ENCODE assay signal across 11 cellular contexts in genomic region chr19:16106121-16106520, GRCh38. TPM values are rescaled to one million over a fixed set of nuclear protein-coding genes. Genes with fewer than 3 reads are reported as not detected.
DNase-seq lines count a peak whose midpoint lies in the region; ATAC-seq and TF ChIP-seq lines count a peak whose summit lies in the region.
"Had no signal": no experiment of that assay in that cellular context is flagged by ENCODE, and none has a peak within 500 bp of the region (broad histone marks: within the 10 kb centered on the region; RNA-seq: fewer than 3 reads in every experiment).

No MANE protein-coding gene starts in this region.

- H3K27ac ChIP-seq in SU-DHL-6 (ENCODE audit: low read depth, low read length), result 0 out of 2 replicates have a peak overlapping the region, but pooled peaks have one; percentile 15
- H3K27ac ChIP-seq in tibial artery, result peak overlapping the region; percentile 28 to 41
- H3K27ac ChIP-seq: left ventricle myocardium inferior, vagina had no signal

- no peaks in the 10 kb centered on the region for H4K20me1 ChIP-seq in SU-DHL-6 (ENCODE audit: low read depth, low read length)

- H3K27me3 Mint-ChIP-seq in activated T-cell treated with anti-CD3 and anti-CD28 coated beads, Interleukin-2, amount 50 U/mL, for 72 hours (ENCODE audit: low read depth), result no peaks in the 10 kb centered on the region
- no peaks in the 10 kb centered on the region for H3K27me3 Mint-ChIP-seq in activated T-cell treated with anti-CD3 and anti-CD28 coated beads, Interleukin-2, amount 50 U/mL, for 4 hours (ENCODE audit: low read depth)

- peaks cover 5 to 16% of the 10 kb centered on the region in 2 donors for H3K36me3 Mint-ChIP-seq in activated T-cell treated with anti-CD3 and anti-CD28 coated beads, Interleukin-2, amount 50 U/mL, for 72 hours (ENCODE audit: insufficient read depth in 2 of 2)
- peaks cover 8% of the 10 kb centered on the region for H3K36me3 Mint-ChIP-seq in activated T-cell treated with anti-CD3 and anti-CD28 coated beads, Interleukin-2, amount 50 U/mL, for 4 hours (ENCODE audit: insufficient read depth)

- H3K4me3 Mint-ChIP-seq in activated T-cell treated with anti-CD3 and anti-CD28 coated beads, Interleukin-2, amount 50 U/mL, for 72 hours, result no peak overlapping the region
- H3K4me3 Mint-ChIP-seq in activated T-cell treated with anti-CD3 and anti-CD28 coated beads, Interleukin-2, amount 50 U/mL, for 4 hours, result no peak overlapping the region

- H3F3A ChIP-seq in SU-DHL-6 (ENCODE audit: insufficient read depth), result peaks cover 12% of the 10 kb centered on the region

- ATAC-seq in activated T-cell treated with anti-CD3 and anti-CD28 coated beads, Interleukin-2, amount 50 U/mL, for 72 hours (replicated peaks in 1 of 2), result peak; percentile 23 to 60
- no peak for ATAC-seq in activated T-cell treated with anti-CD3 and anti-CD28 coated beads, Interleukin-2, amount 50 U/mL, for 4 hours
- ATAC-seq in GM18873 (IDR thresholded peaks at IDR 0.05; ENCODE audit: low FRiP score, unreplicated experiment), result no peak

- no peak overlapping the region for H3K4me3 ChIP-seq in SU-DHL-6 (ENCODE audit: insufficient read depth, low read length, poor library complexity, severe bottlenecking)
- H3K4me3 ChIP-seq in tibial artery, result no peak overlapping the region
- H3K4me3 ChIP-seq: left ventricle myocardium inferior, vagina had no signal

- DNase-seq in activated T-cell treated with anti-CD3 and anti-CD28 coated beads, Interleukin-2, amount 50 U/mL, for 72 hours, result no peak
- no peak for DNase-seq in activated T-cell treated with anti-CD3 and anti-CD28 coated beads, Interleukin-2, amount 50 U/mL, for 4 hours
- DNase-seq in fibroblast of gingiva (ENCODE audit: low read depth) (peak; percentile 35), tibial artery (no peak), middle frontal gyrus (ENCODE audit: extremely low spot score, low spot score) (no peak), activated gamma-delta T cell (lab: John Stamatoyannopoulos, UW) (no peak)
- DNase-seq: left ventricle myocardium inferior, NCI-H146 had no signal

- no peaks in the 10 kb centered on the region for H3K9me2 ChIP-seq in SU-DHL-6 (replicated peaks; ENCODE audit: insufficient read depth, low read length)

- H3K36me3 ChIP-seq in SU-DHL-6 (ENCODE audit: low read length), result peaks cover 3% of the 10 kb centered on the region; the same call in 1 of the 2 replicates
- H3K36me3 ChIP-seq in tibial artery, result peaks cover 26 to 50% (median 41%) of the 10 kb centered on the region in 3 donors

- H3K9me3 ChIP-seq in SU-DHL-6 (ENCODE audit: insufficient read depth, low read length) (no peaks in the 10 kb centered on the region), tibial artery (no peaks in the 10 kb centered on the region)
- H3K9me3 ChIP-seq: left ventricle myocardium inferior, vagina had no signal

- TF ChIP-seq CTCF in SU-DHL-6 (IDR thresholded peaks at IDR 0.05; ENCODE audit: insufficient read depth, low read length, poor library complexity, severe bottlenecking), result no peak
- no peak for TF ChIP-seq CTCF in tibial artery (IDR thresholded peaks at IDR 0.05)

- H3K27me3 ChIP-seq in SU-DHL-6 (ENCODE audit: low read length) (no peaks in the 10 kb centered on the region), tibial artery (no peaks in the 10 kb centered on the region)
- H3K27me3 ChIP-seq: vagina had no signal

- no peaks in the 10 kb centered on the region for H3K79me2 ChIP-seq in SU-DHL-6 (ENCODE audit: insufficient read depth, low read length)

- no peak overlapping the region for H3K4me2 ChIP-seq in SU-DHL-6 (ENCODE audit: low read depth, low read length, poor library complexity, severe bottlenecking)

- H3K27ac Mint-ChIP-seq in activated T-cell treated with anti-CD3 and anti-CD28 coated beads, Interleukin-2, amount 50 U/mL, for 72 hours, result no peak overlapping the region

- no peak overlapping the region for H3K9ac ChIP-seq in SU-DHL-6 (ENCODE audit: low read length)

- intact Hi-C loops in tibial artery (cut with DNase I; ENCODE audit: low total_unique reads), result no loop called here

- no peak overlapping the region for H2AFZ ChIP-seq in SU-DHL-6 (ENCODE audit: low read depth, low read length, severe bottlenecking)

- H3K4me1 Mint-ChIP-seq in activated T-cell treated with anti-CD3 and anti-CD28 coated beads, Interleukin-2, amount 50 U/mL, for 72 hours (ENCODE audit: low read depth), result peaks cover 7% of the 10 kb centered on the region
- H3K4me1 Mint-ChIP-seq in activated T-cell treated with anti-CD3 and anti-CD28 coated beads, Interleukin-2, amount 50 U/mL, for 4 hours (ENCODE audit: low read depth), result peaks cover 5% of the 10 kb centered on the region

- peaks cover 0 to 17% (median 6%) of the 10 kb centered on the region in 4 donors for H3K4me1 ChIP-seq in tibial artery

- H3K9me3 Mint-ChIP-seq in activated T-cell treated with anti-CD3 and anti-CD28 coated beads, Interleukin-2, amount 50 U/mL, for 72 hours, result no peaks in the 10 kb centered on the region
- H3K9me3 Mint-ChIP-seq in activated T-cell treated with anti-CD3 and anti-CD28 coated beads, Interleukin-2, amount 50 U/mL, for 4 hours, result no peaks in the 10 kb centered on the region

RNA-seq across cellular contexts. Expression of gene RAB8A, which starts 5.6 kb away (rescaled TPM):
- 10 to 100 TPM; 95.9 to 99.2 TPM for total RNA-seq in activated T-cell treated with anti-CD3 and anti-CD28 coated beads, Interleukin-2, amount 50 U/mL, for 72 hours
- total RNA-seq in activated T-cell treated with anti-CD3 and anti-CD28 coated beads, Interleukin-2, amount 50 U/mL, for 4 hours, result 100 to 1,000 TPM; 140 to 167 (median 153) TPM

RNA-seq across cellular contexts. Expression of gene TPM4, which starts 29.8 kb away (rescaled TPM):
- 100 to 1,000 TPM; 427 to 456 TPM for total RNA-seq in activated T-cell treated with anti-CD3 and anti-CD28 coated beads, Interleukin-2, amount 50 U/mL, for 72 hours
- total RNA-seq in activated T-cell treated with anti-CD3 and anti-CD28 coated beads, Interleukin-2, amount 50 U/mL, for 4 hours, result 100 to 1,000 TPM; 153 to 177 (median 168) TPM

RNA-seq across cellular contexts. Expression of gene HSH2D, which starts 37.4 kb away (rescaled TPM):
- 10 to 100 TPM; 29.9 to 37.2 TPM for total RNA-seq in activated T-cell treated with anti-CD3 and anti-CD28 coated beads, Interleukin-2, amount 50 U/mL, for 72 hours
- 1 to 10 TPM; 5.7 to 9.2 (median 7.0) TPM for total RNA-seq in activated T-cell treated with anti-CD3 and anti-CD28 coated beads, Interleukin-2, amount 50 U/mL, for 4 hours

Comparison
In these comparisons a context has a peak if more than half of its experiments do, and no peak if none do; other contexts are left out.
1. ATAC-seq: peak in activated T-cell treated with anti-CD3 and anti-CD28 coated beads, Interleukin-2, amount 50 U/mL, for 72 hours (2 of 2); none in activated T-cell treated with anti-CD3 and anti-CD28 coated beads, Interleukin-2, amount 50 U/mL, for 4 hours (0 of 2) and GM18873 (single experiment).